ENCODE assay signal across 25 cellular contexts in genomic region chr15:86711476-86711875, GRCh38.
"Had no signal": no experiment of that assay in that cellular context is flagged by ENCODE, and none has a peak within 500 bp of the region (broad histone marks: within the 10 kb centered on the region; RNA-seq: fewer than 3 reads in every experiment).

No MANE protein-coding gene starts in this region.

- DNase-seq: colonic mucosa; cortex of kidney; dermis blood vessel endothelial cell; dorsolateral prefrontal cortex; effector CD4-positive, alpha-beta T cell; effector CD8-positive, alpha-beta T cell; effector memory CD4-positive, alpha-beta T cell; effector memory CD8-positive, alpha-beta T cell; endodermal cell; erythroblast; esophagus squamous epithelium; foreskin fibroblast; foreskin keratinocyte; foreskin melanocyte; gastrocnemius medialis; glutamatergic neuron; head of caudate nucleus; heart left ventricle; heart right ventricle had no signal

- H3K4me3 ChIP-seq: colonic mucosa, coronary artery, dorsolateral prefrontal cortex, esophagus muscularis mucosa, esophagus squamous epithelium, gastrocnemius medialis, gastroesophageal sphincter, heart left ventricle, heart right ventricle had no signal

- H3K9me3 ChIP-seq: colonic mucosa, esophagus muscularis mucosa, esophagus squamous epithelium, gastrocnemius medialis, gastroesophageal sphincter, heart left ventricle, heart right ventricle had no signal

- H3K27ac ChIP-seq: colonic mucosa, coronary artery, dorsolateral prefrontal cortex, epithelial cell of prostate, esophagus squamous epithelium, foreskin keratinocyte, gastrocnemius medialis, gastroesophageal sphincter, heart left ventricle, heart right ventricle had no signal

- H3K4me1 ChIP-seq: colonic mucosa, esophagus squamous epithelium, foreskin keratinocyte, heart left ventricle, heart right ventricle had no signal

- H3K27me3 Mint-ChIP-seq: dendritic cell treated with granulocyte-macrophage colony-stimulating factor and Interleukin-4, amounts not matched to agents 40 ng/mL and 50 ng/mL, for 4 days had no signal

- H3K4me3 Mint-ChIP-seq: dendritic cell treated with granulocyte-macrophage colony-stimulating factor and Interleukin-4, amounts not matched to agents 40 ng/mL and 50 ng/mL, for 4 days; effector memory CD8-positive, alpha-beta T cell; endodermal cell had no signal

- H3K27me3 ChIP-seq: colonic mucosa, esophagus muscularis mucosa, esophagus squamous epithelium, foreskin keratinocyte, gastrocnemius medialis, gastroesophageal sphincter, heart left ventricle, heart right ventricle had no signal

- H3K36me3 ChIP-seq: colonic mucosa, esophagus muscularis mucosa, esophagus squamous epithelium, gastrocnemius medialis, gastroesophageal sphincter, heart left ventricle, heart right ventricle had no signal

- H3K27ac Mint-ChIP-seq: dendritic cell treated with granulocyte-macrophage colony-stimulating factor and Interleukin-4, amounts not matched to agents 40 ng/mL and 50 ng/mL, for 4 days; effector memory CD8-positive, alpha-beta T cell; endodermal cell had no signal

- ATAC-seq: effector memory CD8-positive, alpha-beta T cell; esophagus mucosa; foreskin keratinocyte; gastrocnemius medialis; gastroesophageal sphincter; heart left ventricle; heart right ventricle had no signal

- H3K9me3 Mint-ChIP-seq: effector memory CD8-positive, alpha-beta T cell; endodermal cell had no signal
